In the genomic region with DNA sequence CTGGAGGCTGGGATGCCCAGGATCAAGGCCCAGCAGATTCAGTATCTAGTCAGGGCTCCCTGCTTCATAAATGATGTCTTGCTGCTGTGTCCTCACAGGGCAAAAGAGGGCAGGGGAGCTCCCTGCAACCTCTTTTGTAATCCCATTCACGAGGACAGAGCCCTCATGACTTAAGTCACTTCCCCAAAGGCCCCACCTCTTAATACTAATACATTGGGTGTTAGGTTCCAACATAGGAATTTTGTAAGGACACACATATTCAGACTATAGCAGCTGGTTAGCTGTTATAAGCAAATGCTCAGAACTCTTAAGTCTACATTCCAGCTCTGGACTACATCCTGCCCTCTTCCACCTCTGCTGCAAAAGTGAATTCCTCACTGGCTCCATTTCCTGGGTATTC, we compare ENCODE assay signal across 10 cellular contexts.
DNase-seq lines count a peak whose midpoint lies in the region; ATAC-seq lines count a peak whose summit lies in the region.
"Had no signal": no experiment of that assay in that cellular context is flagged by ENCODE, and none has a peak within 500 bp of the region (broad histone marks: within the 10 kb centered on the region; RNA-seq: fewer than 3 reads in every experiment).

No MANE protein-coding gene starts in this region.

- H3K9me3 Mint-ChIP-seq in activated T-cell treated with anti-CD3 and anti-CD28 coated beads, Interleukin-2, amount 50 U/mL, for 72 hours, result no peaks in the 10 kb centered on the region
- no peaks in the 10 kb centered on the region for H3K9me3 Mint-ChIP-seq in activated T-helper 1 cell treated with anti-CD3 and anti-CD28 coated beads, Interleukin-12 subunit alpha, Interleukin-12 subunit beta, Interleukin-2, Interleukin-4 antibody, amounts not matched to agents 30 ng/mL and 10 ng/mL and 1 ng/mL, durations not matched to agents 14 hours and 24 hours and 36 hours

- DNase-seq in activated T-cell treated with anti-CD3 and anti-CD28 coated beads, Interleukin-2, amount 50 U/mL, for 72 hours, result no peak
- no peak for DNase-seq in activated T-cell treated with anti-CD3 and anti-CD28 coated beads, Interleukin-2, amount 50 U/mL, for 1 hour
- DNase-seq in activated T-helper 1 cell treated with anti-CD3 and anti-CD28 coated beads, Interleukin-12 subunit alpha, Interleukin-12 subunit beta, Interleukin-2, Interleukin-4 antibody, amounts not matched to agents 30 ng/mL and 10 ng/mL and 1 ng/mL, durations not matched to agents 14 hours and 24 hours and 36 hours (ENCODE audit: low spot score), result no peak
- peak; percentile 54 for DNase-seq in pons (ENCODE audit: low spot score)
- DNase-seq in central memory CD4-positive, alpha-beta T cell, result no peak
- no peak for DNase-seq in activated CD4-positive, alpha-beta T cell treated with anti-CD3 and anti-CD28 coated beads for 4 hours
- DNase-seq: NCI-H1417 treated with DMSO at 0.1 percent for 48 hours; stimulated activated CD4-positive, alpha-beta T cell treated with anti-CD3 and anti-CD28 coated beads, Interleukin-2, amount 100 ng/mL, for 24 hours had no signal

- H3K4me3 Mint-ChIP-seq in activated T-cell treated with anti-CD3 and anti-CD28 coated beads, Interleukin-2, amount 50 U/mL, for 72 hours, result peak overlapping the region; percentile 8 to 17
- no peak overlapping the region for H3K4me3 Mint-ChIP-seq in activated T-helper 1 cell treated with anti-CD3 and anti-CD28 coated beads, Interleukin-12 subunit alpha, Interleukin-12 subunit beta, Interleukin-2, Interleukin-4 antibody, amounts not matched to agents 30 ng/mL and 10 ng/mL and 1 ng/mL, durations not matched to agents 14 hours and 24 hours and 36 hours

- intact Hi-C loops in activated T-helper 1 cell treated with anti-CD3 and anti-CD28 coated beads, Interleukin-12 subunit alpha, Interleukin-12 subunit beta, Interleukin-2, Interleukin-4 antibody, amounts not matched to agents 30 ng/mL and 10 ng/mL and 1 ng/mL, durations not matched to agents 14 hours and 24 hours and 36 hours (cut with micrococcal nuclease), result loop anchor here (2.0 to 5.0 kb wide), 3 partner anchors 42 to 77 kb away; no protein-coding TSS in a partner anchor

- peak overlapping the region; percentile 40 for H3K27ac Mint-ChIP-seq in activated T-cell treated with anti-CD3 and anti-CD28 coated beads, Interleukin-2, amount 50 U/mL, for 72 hours
- H3K27ac Mint-ChIP-seq in activated T-helper 1 cell treated with anti-CD3 and anti-CD28 coated beads, Interleukin-12 subunit alpha, Interleukin-12 subunit beta, Interleukin-2, Interleukin-4 antibody, amounts not matched to agents 30 ng/mL and 10 ng/mL and 1 ng/mL, durations not matched to agents 14 hours and 24 hours and 36 hours, result peak overlapping the region; percentile 64

- H3K36me3 Mint-ChIP-seq in activated T-cell treated with anti-CD3 and anti-CD28 coated beads, Interleukin-2, amount 50 U/mL, for 72 hours (ENCODE audit: insufficient read depth in 2 of 2), result peaks cover 12 to 13% of the 10 kb centered on the region in 2 donors
- H3K36me3 Mint-ChIP-seq in activated T-helper 1 cell treated with anti-CD3 and anti-CD28 coated beads, Interleukin-12 subunit alpha, Interleukin-12 subunit beta, Interleukin-2, Interleukin-4 antibody, amounts not matched to agents 30 ng/mL and 10 ng/mL and 1 ng/mL, durations not matched to agents 14 hours and 24 hours and 36 hours (ENCODE audit: low read depth), result peaks cover 45% of the 10 kb centered on the region

- peaks cover 86% of the 10 kb centered on the region for H3K4me1 Mint-ChIP-seq in activated T-cell treated with anti-CD3 and anti-CD28 coated beads, Interleukin-2, amount 50 U/mL, for 72 hours (ENCODE audit: low read depth)
- H3K4me1 Mint-ChIP-seq in activated T-helper 1 cell treated with anti-CD3 and anti-CD28 coated beads, Interleukin-12 subunit alpha, Interleukin-12 subunit beta, Interleukin-2, Interleukin-4 antibody, amounts not matched to agents 30 ng/mL and 10 ng/mL and 1 ng/mL, durations not matched to agents 14 hours and 24 hours and 36 hours (ENCODE audit: low read depth), result peaks cover 76% of the 10 kb centered on the region

- ATAC-seq in activated T-cell treated with anti-CD3 and anti-CD28 coated beads, Interleukin-2, amount 50 U/mL, for 72 hours (replicated peaks in 1 of 2), result no peak
- peak; percentile 2 for ATAC-seq in HG02759 (IDR thresholded peaks at IDR 0.05; ENCODE audit: unreplicated experiment)
- ATAC-seq in GM18517 (IDR thresholded peaks at IDR 0.05; ENCODE audit: unreplicated experiment), result no peak

- H3K27me3 Mint-ChIP-seq in activated T-cell treated with anti-CD3 and anti-CD28 coated beads, Interleukin-2, amount 50 U/mL, for 72 hours (ENCODE audit: low read depth), result no peaks in the 10 kb centered on the region
- no peaks in the 10 kb centered on the region for H3K27me3 Mint-ChIP-seq in activated T-helper 1 cell treated with anti-CD3 and anti-CD28 coated beads, Interleukin-12 subunit alpha, Interleukin-12 subunit beta, Interleukin-2, Interleukin-4 antibody, amounts not matched to agents 30 ng/mL and 10 ng/mL and 1 ng/mL, durations not matched to agents 14 hours and 24 hours and 36 hours (ENCODE audit: insufficient read depth)
